ENCODE assay signal across 1 cellular context in genomic region chr18:7565677-7566076, GRCh38.
TF ChIP-seq lines count a peak whose summit lies in the region.

No MANE protein-coding gene starts in this region.

TF ChIP-seq in HepG2, 621 proteins besides CTCF, POLR2A, EP300 and RAD21:
- TF ChIP-seq IRF9 (CRISPR knock-in tag; IDR thresholded peaks at IDR 0.05; ENCODE audit: borderline replicate concordance) (no peak), PHF21A (CRISPR knock-in tag; IDR thresholded peaks at IDR 0.05) (no peak), SETDB1 (CRISPR knock-in tag; IDR thresholded peaks at IDR 0.05; ENCODE audit: borderline replicate concordance) (no peak), ZNF24 (IDR thresholded peaks at IDR 0.05) (no peak), ZNF136 (CRISPR knock-in tag; IDR thresholded peaks at IDR 0.05; ENCODE audit: low read depth) (no peak), EEA1 (CRISPR knock-in tag; IDR thresholded peaks at IDR 0.05; ENCODE audit: borderline replicate concordance) (no peak), ZNF142 (CRISPR knock-in tag; IDR thresholded peaks at IDR 0.05) (no peak), CBX1 (IDR thresholded peaks at IDR 0.05; ENCODE audit: low read depth) (no peak), POLR2AphosphoS2 (IDR thresholded peaks at IDR 0.05; ENCODE audit: low read depth, low read length) (no peak), ZNF724P (CRISPR knock-in tag; IDR thresholded peaks at IDR 0.05; ENCODE audit: borderline replicate concordance) (no peak), HMGXB4 (CRISPR knock-in tag; IDR thresholded peaks at IDR 0.05; ENCODE audit: borderline replicate concordance in 1 of 2, low read depth in 1 of 2) (no peak)
TF ChIP-seq in HepG2: peak in this region for 0.
